18 cellular contexts compared by ENCODE assay signal in the genomic region with DNA sequence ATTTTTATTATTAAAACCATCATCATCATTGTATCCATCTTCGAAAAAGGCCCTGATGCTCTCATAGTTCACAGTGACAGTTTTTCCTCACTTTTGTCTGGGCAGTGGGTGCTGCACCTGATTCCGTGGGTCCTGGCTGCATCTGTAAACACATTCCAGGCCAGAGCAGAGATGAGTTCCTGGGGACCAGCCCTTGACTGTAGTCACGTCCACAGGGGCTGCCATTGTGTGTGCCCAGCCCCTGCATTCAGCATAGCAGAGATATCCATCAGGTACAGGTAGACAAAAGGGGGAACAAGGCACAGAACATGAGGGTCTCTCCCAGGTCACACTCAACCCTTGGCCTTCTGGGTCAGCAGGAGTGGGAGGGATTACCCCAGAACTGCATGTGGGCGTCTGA.
"Had no signal": no experiment of that assay in that cellular context is flagged by ENCODE, and none has a peak within 500 bp of the region (broad histone marks: within the 10 kb centered on the region; RNA-seq: fewer than 3 reads in every experiment).

No MANE protein-coding gene starts in this region.

- H3K9me3 Mint-ChIP-seq: activated naive CD4-positive, alpha-beta T cell treated with anti-CD3 and anti-CD28 coated beads, Interleukin-2, amount 50 U/mL, for 24 hours; naive thymus-derived CD8-positive, alpha-beta T cell; stimulated activated naive CD8-positive, alpha-beta T cell treated with anti-CD3 and anti-CD28 coated beads, Interleukin-15, Interleukin-2, amounts not matched to agents 100 ng/mL and 50 ng/mL, for 24 hours had no signal

- H3K9me3 ChIP-seq: esophagus squamous epithelium, mucosa of descending colon, psoas muscle, right lobe of liver, upper lobe of left lung had no signal

- H3K4me3 ChIP-seq: esophagus squamous epithelium, mucosa of descending colon, psoas muscle, right lobe of liver, upper lobe of left lung had no signal

- H3K27me3 Mint-ChIP-seq: activated naive CD4-positive, alpha-beta T cell treated with anti-CD3 and anti-CD28 coated beads, Interleukin-2, amount 50 U/mL, for 24 hours; naive thymus-derived CD8-positive, alpha-beta T cell; stimulated activated naive CD8-positive, alpha-beta T cell treated with anti-CD3 and anti-CD28 coated beads, Interleukin-15, Interleukin-2, amounts not matched to agents 100 ng/mL and 50 ng/mL, for 24 hours had no signal

- H3K27ac ChIP-seq: psoas muscle, right lobe of liver, upper lobe of left lung, VCaP had no signal

- H3K4me1 Mint-ChIP-seq: activated naive CD4-positive, alpha-beta T cell treated with anti-CD3 and anti-CD28 coated beads, Interleukin-2, amount 50 U/mL, for 24 hours had no signal

- H3K27me3 ChIP-seq: brain microvascular endothelial cell, esophagus squamous epithelium, right lobe of liver, upper lobe of left lung had no signal

- H3K27ac Mint-ChIP-seq: activated CD8-positive, alpha-beta T cell treated with anti-CD3 and anti-CD28 coated beads, Interleukin-2, amount 10 ng/mL, durations not matched to agents 7 days and 5 days; activated naive CD4-positive, alpha-beta T cell treated with anti-CD3 and anti-CD28 coated beads, Interleukin-2, amount 50 U/mL, for 24 hours had no signal

- H3K36me3 ChIP-seq: brain microvascular endothelial cell, right lobe of liver had no signal

- ATAC-seq: activated CD8-positive, alpha-beta T cell treated with anti-CD3 and anti-CD28 coated beads, Interleukin-2, amount 10 ng/mL, durations not matched to agents 7 days and 5 days; mucosa of descending colon; naive thymus-derived CD8-positive, alpha-beta T cell; psoas muscle; right lobe of liver had no signal

- H3K4me3 Mint-ChIP-seq: activated CD8-positive, alpha-beta T cell treated with anti-CD3 and anti-CD28 coated beads, Interleukin-2, amount 10 ng/mL, durations not matched to agents 7 days and 5 days; activated naive CD4-positive, alpha-beta T cell treated with anti-CD3 and anti-CD28 coated beads, Interleukin-2, amount 50 U/mL, for 24 hours; naive thymus-derived CD8-positive, alpha-beta T cell had no signal

- DNase-seq: activated CD4-positive, alpha-beta T cell treated with anti-CD3 and anti-CD28 coated beads for 4 hours; activated CD8-positive, alpha-beta memory T cell treated with anti-CD3 and anti-CD28 coated beads, Interleukin-2, amount 50 U/mL, for 48 hours; activated CD8-positive, alpha-beta T cell treated with anti-CD3 and anti-CD28 coated beads, Interleukin-2, amount 10 ng/mL, durations not matched to agents 7 days and 5 days; amygdala; brain microvascular endothelial cell; esophagus squamous epithelium; foreskin fibroblast; mammary epithelial cell; mucosa of descending colon; naive thymus-derived CD8-positive, alpha-beta T cell; psoas muscle; right lobe of liver; stimulated activated CD4-positive, alpha-beta T cell treated with anti-CD3 and anti-CD28 coated beads, Interleukin-2, amount 100 ng/mL, for 24 hours; T-helper 9 cell had no signal
